In genomic region chr4:90209922-90210321, GRCh38 we compare ENCODE assay signal across 12 cellular contexts.
"Had no signal": no experiment of that assay in that cellular context is flagged by ENCODE, and none has a peak within 500 bp of the region (broad histone marks: within the 10 kb centered on the region; RNA-seq: fewer than 3 reads in every experiment).

No MANE protein-coding gene starts in this region.

- DNase-seq: activated CD4-positive, alpha-beta T cell treated with anti-CD3 and anti-CD28 coated beads for 1 hour; activated CD4-positive, alpha-beta T cell treated with anti-CD3 and anti-CD28 coated beads, Interleukin-2, amount 50 U/mL, for 48 hours; activated gamma-delta T cell; activated naive CD8-positive, alpha-beta T cell treated with anti-CD3 and anti-CD28 coated beads for 36 hours; activated T-cell treated with anti-CD3 and anti-CD28 coated beads, Interleukin-2, amount 50 U/mL, for 48 hours; foreskin melanocyte; kidney; nephron progenitor cell; thyroid gland had no signal

- H3K4me1 Mint-ChIP-seq: activated naive CD8-positive, alpha-beta T cell treated with anti-CD3 and anti-CD28 coated beads for 36 hours; nephron progenitor cell had no signal

- H3K27ac Mint-ChIP-seq: activated naive CD8-positive, alpha-beta T cell treated with anti-CD3 and anti-CD28 coated beads for 36 hours; nephron progenitor cell had no signal

- H3K27ac ChIP-seq: thyroid gland, vagina had no signal

- H3K9me3 ChIP-seq: thyroid gland, vagina had no signal

- H3K27me3 ChIP-seq: thyroid gland, vagina had no signal

- H3K4me3 ChIP-seq: lung, skin epidermis, thyroid gland, vagina had no signal

- FAIRE-seq: kidney had no signal

- H3K4me3 Mint-ChIP-seq: activated naive CD8-positive, alpha-beta T cell treated with anti-CD3 and anti-CD28 coated beads for 36 hours; nephron progenitor cell had no signal

- H3K27me3 Mint-ChIP-seq: activated naive CD8-positive, alpha-beta T cell treated with anti-CD3 and anti-CD28 coated beads for 36 hours had no signal

- H3K36me3 ChIP-seq: thyroid gland, vagina had no signal
